In the genomic region with DNA sequence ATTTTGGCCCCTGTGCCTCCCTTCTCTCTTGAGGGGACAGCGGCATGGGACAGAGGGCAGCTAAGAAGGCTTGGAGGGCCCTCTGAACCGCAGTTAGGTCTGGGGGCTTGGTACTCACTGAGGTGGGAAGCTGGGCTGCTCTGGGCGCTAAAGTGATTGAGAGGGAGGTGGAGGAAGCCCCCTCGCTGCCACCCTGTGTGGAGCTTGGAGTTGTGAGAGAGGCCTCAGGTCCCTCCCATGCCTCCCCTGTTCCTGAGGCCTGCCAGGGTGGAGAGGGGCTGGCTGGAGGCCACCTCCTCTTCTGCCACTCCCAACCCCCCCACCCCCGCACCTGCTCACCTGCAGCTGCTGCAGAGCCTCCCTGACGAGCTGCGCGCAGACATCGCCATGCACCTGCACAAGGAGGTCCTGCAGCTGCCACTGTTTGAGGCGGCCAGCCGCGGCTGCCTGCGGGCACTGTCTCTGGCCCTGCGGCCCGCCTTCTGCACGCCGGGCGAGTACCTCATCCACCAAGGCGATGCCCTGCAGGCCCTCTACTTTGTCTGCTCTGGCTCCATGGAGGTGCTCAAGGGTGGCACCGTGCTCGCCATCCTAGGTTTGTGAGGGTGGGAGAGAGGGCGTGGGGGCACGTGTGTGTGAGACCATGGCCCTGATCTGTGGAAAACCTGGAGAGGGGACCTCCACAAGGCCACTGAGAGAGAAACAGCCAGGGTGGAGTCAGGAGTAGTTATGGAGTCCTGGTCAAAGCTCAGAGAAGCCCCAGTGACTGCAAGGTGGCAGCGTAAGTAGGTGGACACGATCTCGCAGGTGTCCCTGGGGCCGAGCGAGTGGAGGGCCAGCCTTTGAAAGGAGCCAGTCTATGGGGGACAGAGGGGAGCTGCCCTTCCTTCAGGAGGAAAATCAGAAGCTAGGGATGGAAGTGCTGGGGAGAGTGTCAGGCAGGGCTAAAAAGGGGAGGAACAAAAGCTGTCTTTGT, we compare ENCODE assay signal across 11 cellular contexts. TPM values are rescaled to one million over a fixed set of nuclear protein-coding genes. Genes with fewer than 3 reads are reported as not detected.
DNase-seq lines count a peak whose midpoint lies in the region; ATAC-seq and TF ChIP-seq lines count a peak whose summit lies in the region.
"Had no signal": no experiment of that assay in that cellular context is flagged by ENCODE, and none has a peak within 500 bp of the region (broad histone marks: within the 10 kb centered on the region; RNA-seq: fewer than 3 reads in every experiment).

No MANE protein-coding gene starts in this region.

- no peak overlapping the region for H3K9ac ChIP-seq in stomach smooth muscle (ENCODE audit: low read length in 2 of 2)

- WGBS in body of pancreas, 2 donors, result 75 to 79% methylated on average over 20 to 28 of the region's 28 CpGs
- WGBS in sigmoid colon, 2 donors, result 40 to 80% methylated on average over 28 of the region's 28 CpGs

- no peaks in the 10 kb centered on the region for H3K9me3 ChIP-seq in body of pancreas
- H3K9me3 ChIP-seq in stomach smooth muscle (ENCODE audit: control insufficient read depth in 2 of 2, low read length in 2 of 2), result no peaks in the 10 kb centered on the region
- no peaks in the 10 kb centered on the region for H3K9me3 ChIP-seq in sigmoid colon
- H3K9me3 ChIP-seq: MG63 had no signal

- peaks cover 28% of the 10 kb centered on the region for H3K4me1 ChIP-seq in body of pancreas
- peaks cover 13% of the 10 kb centered on the region for H3K4me1 ChIP-seq in stomach smooth muscle (ENCODE audit: control insufficient read depth, insufficient read depth, low read length)
- H3K4me1 ChIP-seq in sigmoid colon, result peaks cover 0 to 15% (median 13%) of the 10 kb centered on the region in 4 donors

- ATAC-seq in left ventricle myocardium superior (no peak), body of pancreas (no peak), HG02623 (IDR thresholded peaks at IDR 0.05; ENCODE audit: unreplicated experiment) (no peak)

- H3K27ac ChIP-seq in body of pancreas (peak overlapping the region in 3 of 4 donors; percentile 44 to 54 (median 50)), stomach smooth muscle (ENCODE audit: low read length) (no peak overlapping the region), sigmoid colon (no peak overlapping the region)
- H3K27ac ChIP-seq: RWPE1, WERI-Rb-1 had no signal

- intact Hi-C loops in cardiac septum (cut with DNase I), result loop anchor here (2.0 kb wide), 1 partner anchor 31 kb away; no protein-coding TSS in a partner anchor
- intact Hi-C loops in left ventricle myocardium superior (cut with micrococcal nuclease), result no loop called here
- intact Hi-C loops in body of pancreas (cut with DNase I), result no loop called here
- intact Hi-C loops in sigmoid colon (cut with DNase I), result no loop called here

- H3K36me3 ChIP-seq in body of pancreas (replicated peaks in 1 of 2; ENCODE audit: insufficient read depth in 1 of 2, low read depth in 2 of 2) (no peaks in the 10 kb centered on the region), stomach smooth muscle (ENCODE audit: control insufficient read depth in 2 of 2, insufficient read depth in 2 of 2, low read length in 2 of 2) (no peaks in the 10 kb centered on the region), sigmoid colon (no peaks in the 10 kb centered on the region)
- H3K36me3 ChIP-seq: MG63, WERI-Rb-1 had no signal

- TF ChIP-seq POLR2A in body of pancreas (IDR thresholded peaks at IDR 0.05) (no peak), sigmoid colon (IDR thresholded peaks at IDR 0.05) (no peak)

- H3K4me3 ChIP-seq in body of pancreas (no peak overlapping the region), stomach smooth muscle (ENCODE audit: low read length in 2 of 2) (peak overlapping the region; percentile 49 to 69), sigmoid colon (peak overlapping the region in 2 of 4 donors; percentile 45 to 50)
- H3K4me3 ChIP-seq: MG63 had no signal

- TF ChIP-seq CTCF in body of pancreas (IDR thresholded peaks at IDR 0.05) (no peak), sigmoid colon (IDR thresholded peaks at IDR 0.05) (no peak)

- DNase-seq in cardiac septum (ENCODE audit: low spot score), result peak; percentile 66
- no peak for DNase-seq in left ventricle myocardium superior
- DNase-seq in NCI-H2171 (lab: John Stamatoyannopoulos, UW), result peak; percentile 59
- DNase-seq in body of pancreas, result no peak
- DNase-seq in T-helper 1 cell, result no peak
- no peak for DNase-seq in sigmoid colon
- DNase-seq: MG63, WERI-Rb-1 had no signal

- H3K27me3 ChIP-seq in body of pancreas (no peaks in the 10 kb centered on the region), stomach smooth muscle (ENCODE audit: control insufficient read depth in 1 of 2, insufficient read depth in 2 of 2, low read length in 2 of 2) (peaks cover 17 to 24% of the 10 kb centered on the region in 2 donors), sigmoid colon (peaks cover 0 to 39% (median 34%) of the 10 kb centered on the region in 3 donors)
- H3K27me3 ChIP-seq: MG63 had no signal

- no peak for TF ChIP-seq EP300 in sigmoid colon (IDR thresholded peaks at IDR 0.05)

RNA-seq across cellular contexts. Expression of a gene that starts 11.2 kb away (rescaled TPM):
- total RNA-seq in cardiac septum (0.97 TPM), left ventricle myocardium superior (0.30 TPM), body of pancreas (1 to 10 TPM; 1.3 to 1.6 TPM), sigmoid colon (under 1 TPM in 2 of 4 donors, not detected in 2; 0.14 to 0.83 TPM)
- polyA plus RNA-seq in sigmoid colon, result under 1 TPM in 1 of 3 donors, not detected in 2; 0.36 TPM

RNA-seq across cellular contexts. Expression of a gene that starts 17.9 kb away (rescaled TPM):
- 118 TPM for total RNA-seq in cardiac septum
- total RNA-seq in left ventricle myocardium superior, result 94.4 TPM
- 10 to 100 TPM; 34.2 to 49.8 TPM for total RNA-seq in body of pancreas
- total RNA-seq in sigmoid colon, result 10 to 100 TPM; 33.6 to 59.3 (median 48.0) TPM
- 10 to 100 TPM; 43.8 to 61.0 (median 46.0) TPM for polyA plus RNA-seq in sigmoid colon

RNA-seq across cellular contexts. Expression of a gene that starts 55.4 kb away (rescaled TPM):
- total RNA-seq in cardiac septum (0.48 TPM), left ventricle myocardium superior (0.47 TPM), body of pancreas (under 1 TPM in 1 of 2 donors, not detected in 1; 0.78 TPM), sigmoid colon (under 1 TPM in 2 of 4 donors, not detected in 2; 0.16 to 0.54 TPM)
- polyA plus RNA-seq in sigmoid colon, result under 1 TPM in 1 of 3 donors, not detected in 2; 0.22 TPM

Comparison
In these comparisons a context has a peak if more than half of its experiments do, and no peak if none do; other contexts are left out.
1. DNase-seq: peak in cardiac septum (single experiment) and NCI-H2171 (single experiment); none in left ventricle myocardium superior (single experiment), body of pancreas (0 of 4), T-helper 1 cell (0 of 5) and sigmoid colon (single experiment).
2. H3K27ac ChIP-seq: peak in body of pancreas (3 of 4); none in stomach smooth muscle (single experiment) and sigmoid colon (0 of 4).
3. H3K4me3 ChIP-seq: peak in stomach smooth muscle (2 of 2); none in body of pancreas (0 of 2).